Comparison of ENCODE assay signal across 14 cellular contexts in the genomic region with DNA sequence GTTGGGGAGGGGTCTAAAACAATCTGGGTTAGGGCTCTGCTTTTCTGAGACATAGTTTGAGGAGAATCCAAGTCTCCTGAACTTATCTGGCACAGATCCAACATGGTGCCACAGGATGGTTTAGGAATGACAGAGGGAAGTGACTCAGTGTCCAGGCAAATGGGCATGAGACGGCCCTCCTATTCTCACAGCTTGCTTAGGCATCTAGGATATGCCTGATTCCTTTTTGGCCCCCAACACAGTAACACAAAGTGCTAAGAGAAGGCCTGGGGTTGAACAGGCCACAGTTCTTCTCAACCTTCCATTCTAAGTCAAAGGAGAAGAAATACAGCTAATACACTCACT.
DNase-seq lines count a peak whose midpoint lies in the region; ATAC-seq, FAIRE-seq and TF ChIP-seq lines count a peak whose summit lies in the region.
"Had no signal": no experiment of that assay in that cellular context is flagged by ENCODE, and none has a peak within 500 bp of the region (broad histone marks: within the 10 kb centered on the region; RNA-seq: fewer than 3 reads in every experiment).

No MANE protein-coding gene starts in this region.

- no peak for TF ChIP-seq EP300 in A549 (IDR thresholded peaks at IDR 0.05)

- H3K27ac ChIP-seq in A549 = peak overlapping the region; percentile 31 to 76; a peak in 5 of 6 replicates
- no peak overlapping the region for H3K27ac ChIP-seq in testis
- H3K27ac ChIP-seq: Peyer's patch, transverse colon had no signal

- no peak for DNase-seq in A549 (ENCODE audit: low read depth in 1 of 2, low spot score in 1 of 2)
- no peak for DNase-seq in HTR-8/SVneo (ENCODE audit: insufficient read length, low spot score)
- DNase-seq in astrocyte of the hippocampus (ENCODE audit: low read depth, low spot score) = peak; percentile 31
- DNase-seq in myocyte (ENCODE audit: low read depth) = peak; percentile 68
- no peak for DNase-seq in NCI-H345 (lab: John Stamatoyannopoulos, UW)
- no peak for DNase-seq in testis
- no peak for DNase-seq in DMS 273 (lab: John Stamatoyannopoulos, UW; ENCODE audit: unreplicated experiment)
- DNase-seq: DND-41, gastrocnemius medialis, MV-4-11, natural killer cell, Peyer's patch, transverse colon had no signal

- no peaks in the 10 kb centered on the region for H3K36me3 ChIP-seq in testis (ENCODE audit: low read depth, missing control alignments)
- H3K36me3 ChIP-seq: gastrocnemius medialis, Peyer's patch, transverse colon had no signal

- 31% methylated on average over 1 of the region's 1 CpG for WGBS in A549 (ENCODE audit: missing lambda C conversion rate)
- WGBS in testis, 2 donors = 85 to 100% methylated on average over 1 of the region's 1 CpG

- H3K9me3 ChIP-seq in A549 (peaks cover 3% of the 10 kb centered on the region; the same call in 1 of the 3 replicates), testis (no peaks in the 10 kb centered on the region)
- H3K9me3 ChIP-seq: gastrocnemius medialis, Peyer's patch, transverse colon had no signal

- FAIRE-seq in A549 (lab: Jason Lieb, UNC) (no peak), HTR-8/SVneo (lab: Jason Lieb, UNC) (peak; percentile 95)

- H3K4me2 ChIP-seq in A549 = no peak overlapping the region; the same call in 2 of the 3 replicates

- intact Hi-C loops in testis (cut with DNase I; ENCODE audit: low total_unique reads) = no loop called here

- POLR2A ChIA-PET in A549 (lab: Yijun Ruan, JAX) = no interaction called here

- TF ChIP-seq CTCF in A549 (IDR thresholded peaks at IDR 0.05) = no peak
- TF ChIP-seq CTCF in testis (IDR thresholded peaks at IDR 0.05) = no peak

- no peak for TF ChIP-seq RAD21 in A549 (conservative IDR thresholded peaks at IDR 0.05 in 1 of 2, IDR thresholded peaks at IDR 0.05 in 1 of 2)

- H3K4me1 ChIP-seq in A549 (peaks cover 23% of the 10 kb centered on the region), testis (peaks cover 13% of the 10 kb centered on the region)

- no peaks in the 10 kb centered on the region for H3K27me3 ChIP-seq in testis
- H3K27me3 ChIP-seq: gastrocnemius medialis, Peyer's patch, transverse colon had no signal

- ATAC-seq in A549 (no peak; a peak in 1 of 6 replicates), GM21825 (IDR thresholded peaks at IDR 0.05; ENCODE audit: unreplicated experiment) (no peak)
- ATAC-seq: gastrocnemius medialis, natural killer cell had no signal

- TF ChIP-seq POLR2A in A549 (IDR thresholded peaks at IDR 0.05; ENCODE audit: low read length) (no peak), testis (IDR thresholded peaks at IDR 0.05) (no peak)

- H3K4me3 ChIP-seq in A549 = no peak overlapping the region
- H3K4me3 ChIP-seq in testis = no peak overlapping the region
- H3K4me3 ChIP-seq: gastrocnemius medialis, Peyer's patch, transverse colon had no signal

- CTCF ChIA-PET in A549 (lab: Yijun Ruan, JAX) = interaction anchor here (0.7 kb wide), 1 partner anchor 20 kb away, joined by 3 read pairs; no protein-coding TSS in a partner anchor

TF ChIP-seq in A549, 52 proteins besides CTCF, POLR2A, EP300 and RAD21:
- TF ChIP-seq, protein P1, sequence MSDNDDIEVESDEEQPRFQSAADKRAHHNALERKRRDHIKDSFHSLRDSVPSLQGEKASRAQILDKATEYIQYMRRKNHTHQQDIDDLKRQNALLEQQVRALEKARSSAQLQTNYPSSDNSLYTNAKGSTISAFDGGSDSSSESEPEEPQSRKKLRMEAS (IDR thresholded peaks at IDR 0.05) = no peak
- TF ChIP-seq FOSL2 (IDR thresholded peaks at IDR 0.05) (no peak), FOSL2 (CRISPR knock-in tag; IDR thresholded peaks at IDR 0.05) (peak; percentile 12; the same call in 1 of the 2 replicates)
TF ChIP-seq in A549: peak in this region for 1.

Comparison
In these comparisons a context has a peak if more than half of its experiments do, and no peak if none do; other contexts are left out.
1. DNase-seq: peak in astrocyte of the hippocampus (single experiment) and myocyte (single experiment); none in A549 (0 of 2), HTR-8/SVneo (single experiment), NCI-H345 (single experiment), testis (single experiment) and DMS 273 (single experiment).
2. H3K27ac ChIP-seq: peak in A549 (2 of 2); none in testis (0 of 2).